ENCODE assay signal across 26 cellular contexts in genomic region chr12:124811633-124812032, GRCh38.
"Had no signal": no experiment of that assay in that cellular context is flagged by ENCODE, and none has a peak within 500 bp of the region (broad histone marks: within the 10 kb centered on the region; RNA-seq: fewer than 3 reads in every experiment).

No MANE protein-coding gene starts in this region.

- H3K4me3 ChIP-seq: heart left ventricle, left lung, lung, neural progenitor cell, right atrium auricular region, right lobe of liver, smooth muscle cell, tibial nerve, upper lobe of left lung had no signal

- H3K9me3 ChIP-seq: heart left ventricle, left lung, right atrium auricular region, right lobe of liver, upper lobe of left lung had no signal

- H3K27ac ChIP-seq: heart left ventricle, left lung, neural progenitor cell, parathyroid adenoma, right atrium auricular region, right lobe of liver, tibial nerve, upper lobe of left lung had no signal

- H3K36me3 ChIP-seq: neural progenitor cell had no signal

- H3K4me1 ChIP-seq: heart left ventricle, parathyroid adenoma, right atrium auricular region, tibial nerve had no signal

- H3K9ac ChIP-seq: neural progenitor cell, parathyroid adenoma had no signal

- H3K27me3 ChIP-seq: heart left ventricle, left lung, neural progenitor cell, right atrium auricular region, right lobe of liver, tibial nerve, upper lobe of left lung had no signal

- ATAC-seq: heart left ventricle; left colon; left lung; natural killer cell; right lobe of liver; stimulated activated memory B cell treated with anti-CD40 and anti-IgM and Interleukin-4, amounts not matched to agents 10 μg/mL and 1 μg/mL and 100 μg/mL, for 72 hours; stimulated activated naive CD8-positive, alpha-beta T cell treated with anti-CD3 and anti-CD28 coated beads, Interleukin-15, amount 100 ng/mL, for 72 hours had no signal

- H2AFZ ChIP-seq: neural progenitor cell, parathyroid adenoma had no signal

- DNase-seq: heart left ventricle; hypothalamus; immature natural killer cell; kidney; left colon; left lung; mesendoderm; naive B cell; natural killer cell; nephron progenitor cell; right lobe of liver; stimulated activated CD4-positive, alpha-beta T cell treated with anti-CD3 and anti-CD28 coated beads, Interleukin-1b, Interleukin-23, amount 100 ng/mL, for 48 hours; stimulated activated CD4-positive, alpha-beta T cell treated with anti-CD3 and anti-CD28 coated beads, Interleukin-2, amount 100 ng/mL, for 48 hours; stimulated activated CD4-positive, alpha-beta T cell treated with anti-CD3 and anti-CD28 coated beads, Interleukin-4, amount 100 ng/mL, for 4 hours; stimulated activated CD8-positive, alpha-beta memory T cell treated with anti-CD3 and anti-CD28 coated beads, Interleukin-4, amount 100 ng/mL, for 48 hours; stimulated activated naive CD4-positive, alpha-beta T cell treated with Interleukin-2 at 50 U/mL for 16 hours; stimulated activated naive CD8-positive, alpha-beta T cell treated with anti-CD3 and anti-CD28 coated beads, Interleukin-15, amount 100 ng/mL, for 72 hours; substantia nigra had no signal

- H3K4me2 ChIP-seq: neural progenitor cell, smooth muscle cell had no signal
